22 cellular contexts compared by ENCODE assay signal in genomic region chr1:229192851-229193250, GRCh38.
DNase-seq lines count a peak whose midpoint lies in the region; ATAC-seq lines count a peak whose summit lies in the region.
"Had no signal": no experiment of that assay in that cellular context is flagged by ENCODE, and none has a peak within 500 bp of the region (broad histone marks: within the 10 kb centered on the region; RNA-seq: fewer than 3 reads in every experiment).

No MANE protein-coding gene starts in this region.

- peak overlapping the region; percentile 79 to 83 for H3K27ac Mint-ChIP-seq in effector memory CD8-positive, alpha-beta T cell
- H3K27ac Mint-ChIP-seq: B cell, HFFc6 had no signal

- DNase-seq in NCI-H1417 (lab: John Stamatoyannopoulos, UW) (peak in 2 of 3 experiments; percentile 26 to 71), NCI-H1417 treated with DMSO at 0.1 percent for 48 hours (lab: John Stamatoyannopoulos, UW) (no peak), NCI-H187 treated with DMSO at 0.1 percent for 48 hours (lab: John Stamatoyannopoulos, UW) (peak; percentile 83), AG08396 (ENCODE audit: low spot score) (no peak)
- DNase-seq in effector memory CD8-positive, alpha-beta T cell, result no peak
- DNase-seq in activated effector memory CD4-positive, alpha-beta T cell treated with Interleukin-2 at 50 U/mL for 16 hours, result no peak
- DNase-seq: 8988T; CD4-positive, CD25-positive, alpha-beta regulatory T cell; COR-L47; GF-D8; HFFc6; Kasumi-1; MM.1S; NCI-H1105; NCI-H1694 treated with DMSO at 0.1 percent for 48 hours; NCI-H2171; NCI-H446; NK-92 treated with Interleukin-12 subunit alpha and Interleukin-12 subunit beta, amount 100 ng/mL, for 24 hours had no signal

- peaks cover 22 to 37% of the 10 kb centered on the region in 2 donors for H3K4me1 Mint-ChIP-seq in effector memory CD8-positive, alpha-beta T cell (ENCODE audit: low read depth in 2 of 2)
- H3K4me1 Mint-ChIP-seq: B cell had no signal

- peak overlapping the region; percentile 45 to 58 for H3K4me3 Mint-ChIP-seq in effector memory CD8-positive, alpha-beta T cell
- H3K4me3 Mint-ChIP-seq: B cell; CD4-positive, CD25-positive, alpha-beta regulatory T cell; HFFc6 had no signal

- H3K36me3 Mint-ChIP-seq in effector memory CD8-positive, alpha-beta T cell (ENCODE audit: insufficient read depth), result peaks cover 3% of the 10 kb centered on the region
- H3K36me3 Mint-ChIP-seq: CD4-positive, CD25-positive, alpha-beta regulatory T cell had no signal

- ATAC-seq in effector memory CD8-positive, alpha-beta T cell (replicated peaks), result no peak
- ATAC-seq in GM19023 (IDR thresholded peaks at IDR 0.05; ENCODE audit: unreplicated experiment), result no peak
- ATAC-seq in HG02678 (IDR thresholded peaks at IDR 0.05; ENCODE audit: unreplicated experiment), result no peak
- ATAC-seq: Right ventricle myocardium inferior had no signal

- no peaks in the 10 kb centered on the region for H3K27me3 Mint-ChIP-seq in effector memory CD8-positive, alpha-beta T cell

- no peaks in the 10 kb centered on the region for H3K9me3 Mint-ChIP-seq in effector memory CD8-positive, alpha-beta T cell

Comparison
In these comparisons a context has a peak if more than half of its experiments do, and no peak if none do; other contexts are left out.
1. DNase-seq: peak in NCI-H1417 (2 of 3) and NCI-H187 treated with DMSO at 0.1 percent for 48 hours (single experiment); none in NCI-H1417 treated with DMSO at 0.1 percent for 48 hours (single experiment), effector memory CD8-positive, alpha-beta T cell (0 of 3), AG08396 (single experiment) and activated effector memory CD4-positive, alpha-beta T cell treated with Interleukin-2 at 50 U/mL for 16 hours (single experiment).